ENCODE assay signal across 17 cellular contexts in genomic region chr1:184199797-184200170, GRCh38.
"Had no signal": no experiment of that assay in that cellular context is flagged by ENCODE, and none has a peak within 500 bp of the region (broad histone marks: within the 10 kb centered on the region; RNA-seq: fewer than 3 reads in every experiment).

No MANE protein-coding gene starts in this region.

- H3K27me3 ChIP-seq: heart left ventricle, right lobe of liver, tibial artery, upper lobe of left lung, uterus had no signal

- H3K9ac ChIP-seq: parathyroid adenoma had no signal

- H3K36me3 ChIP-seq: heart left ventricle, prostate gland, right lobe of liver, tibial artery, upper lobe of left lung, uterus had no signal

- DNase-seq: dermis blood vessel endothelial cell; effector CD4-positive, alpha-beta T cell; heart left ventricle; hippocampal formation; left colon; left ventricle myocardium superior; mesendoderm; naive B cell; right lobe of liver; stimulated activated CD4-positive, alpha-beta T cell treated with anti-CD3 and anti-CD28 coated beads, Interleukin-4, amount 100 ng/mL, for 1 hour; stimulated activated CD8-positive, alpha-beta memory T cell treated with anti-CD3 and anti-CD28 coated beads, Interleukin-4, amount 100 ng/mL, for 48 hours; tibial artery; upper lobe of left lung; uterus had no signal

- H3K27ac ChIP-seq: heart left ventricle, parathyroid adenoma, prostate gland, right lobe of liver, tibial artery, upper lobe of left lung, uterus had no signal

- H3K9me3 ChIP-seq: heart left ventricle, prostate gland, right lobe of liver, tibial artery, upper lobe of left lung, uterus had no signal

- H3K4me3 ChIP-seq: heart left ventricle, lung, prostate gland, right lobe of liver, tibial artery, upper lobe of left lung, uterus had no signal

- H2AFZ ChIP-seq: parathyroid adenoma had no signal

- H3K4me1 ChIP-seq: parathyroid adenoma, prostate gland, right lobe of liver, tibial artery, upper lobe of left lung, uterus had no signal
